Comparison of ENCODE assay signal across 19 cellular contexts in the genomic region with DNA sequence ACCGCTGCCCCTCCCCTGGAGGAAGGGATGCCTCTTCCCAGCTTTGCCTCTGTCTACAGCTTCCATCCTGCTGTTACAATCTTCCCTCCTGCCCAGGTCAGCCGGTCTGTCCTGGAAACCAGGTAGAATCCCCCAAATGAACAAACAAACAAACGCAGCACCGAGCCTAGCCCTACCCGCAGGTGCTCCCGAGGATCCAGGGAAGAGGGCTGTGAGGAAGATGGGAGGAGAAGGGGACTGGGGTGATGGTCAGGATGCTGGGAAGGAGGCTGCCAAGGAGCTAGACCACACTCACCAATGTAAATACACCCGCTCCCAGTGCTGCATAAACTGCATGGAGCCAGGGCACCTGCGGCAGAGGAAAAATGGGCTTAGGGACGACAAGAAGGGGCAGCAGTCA. TPM values are rescaled to one million over a fixed set of nuclear protein-coding genes. Genes with fewer than 3 reads are reported as not detected.
DNase-seq lines count a peak whose midpoint lies in the region; TF ChIP-seq lines count a peak whose summit lies in the region.
"Had no signal": no experiment of that assay in that cellular context is flagged by ENCODE, and none has a peak within 500 bp of the region (broad histone marks: within the 10 kb centered on the region; RNA-seq: fewer than 3 reads in every experiment).

No MANE protein-coding gene starts in this region.

- H3K4me2 ChIP-seq in Karpas-422 (ENCODE audit: low read depth, low read length, poor library complexity, severe bottlenecking): no peak overlapping the region
- H3K4me2 ChIP-seq: BLaER1 had no signal

- peak overlapping the region; percentile 51; the same call in 1 of the 2 replicates for H3K9ac ChIP-seq in Karpas-422 (ENCODE audit: low read length)
- H3K9ac ChIP-seq in endodermal cell (ENCODE audit: extremely low read depth, low read length, poor library complexity, severe bottlenecking): no peak overlapping the region
- H3K9ac ChIP-seq: BLaER1, GM23248 had no signal

- H3K27me3 ChIP-seq in Karpas-422 (ENCODE audit: low read length) (no peaks in the 10 kb centered on the region), endodermal cell (ENCODE audit: control insufficient read depth, insufficient read depth, low read length, poor library complexity, severe bottlenecking) (no peaks in the 10 kb centered on the region)
- H3K27me3 ChIP-seq: BLaER1 had no signal

- intact Hi-C loops in posterior vena cava (cut with DNase I): no loop called here

- no peaks in the 10 kb centered on the region for H3K36me3 ChIP-seq in Karpas-422 (ENCODE audit: insufficient read depth, low read length)
- H3K36me3 ChIP-seq in endodermal cell (ENCODE audit: control insufficient read depth, insufficient read depth, low read length): no peaks in the 10 kb centered on the region
- H3K36me3 ChIP-seq: BLaER1 had no signal

- H3K27me3 Mint-ChIP-seq in endodermal cell (ENCODE audit: insufficient read depth): peaks cover 17% of the 10 kb centered on the region

- H3K4me3 ChIP-seq in Karpas-422 (ENCODE audit: low read length): no peak overlapping the region
- H3K4me3 ChIP-seq in endodermal cell (ENCODE audit: low read length): no peak overlapping the region
- H3K4me3 ChIP-seq: BLaER1, GM12878, GM23248 had no signal

- H3K27ac ChIP-seq in C4-2B (peak overlapping the region; percentile 6; the same call in 1 of the 2 replicates), Karpas-422 (ENCODE audit: low read length) (peak overlapping the region; percentile 40; the same call in 1 of the 2 replicates), endodermal cell (ENCODE audit: low read depth, low read length) (no peak overlapping the region)
- H3K27ac ChIP-seq: BLaER1, GM23248 had no signal

- no peak overlapping the region for H2AFZ ChIP-seq in Karpas-422 (ENCODE audit: low read length)
- H2AFZ ChIP-seq: GM23248 had no signal

- H3K79me2 ChIP-seq in Karpas-422 (ENCODE audit: low read length): no peaks in the 10 kb centered on the region

- H3K4me1 ChIP-seq in Karpas-422 (ENCODE audit: low read length) (peaks cover 98% of the 10 kb centered on the region), endodermal cell (ENCODE audit: control insufficient read depth, insufficient read depth, low read length) (peaks cover 17% of the 10 kb centered on the region)
- H3K4me1 ChIP-seq: BLaER1 had no signal

- DNase-seq in Karpas-422: no peak
- peak; percentile 55 for DNase-seq in endodermal cell
- peak; percentile 58 for DNase-seq in posterior vena cava (ENCODE audit: low spot score)
- no peak for DNase-seq in activated CD8-positive, alpha-beta memory T cell treated with anti-CD3 and anti-CD28 coated beads, Interleukin-2, amount 50 U/mL, for 4 hours
- DNase-seq in effector CD4-positive, alpha-beta T cell: no peak
- DNase-seq in DMS153 (lab: John Stamatoyannopoulos, UW): no peak
- DNase-seq: AML-193; Calu3; CD4-positive, alpha-beta T cell; DMS 273 treated with DMSO at 0.1 percent for 48 hours; DMS79; GM23248; H7 had no signal

- H3K4me3 Mint-ChIP-seq in endodermal cell: no peak overlapping the region
- H3K4me3 Mint-ChIP-seq: CD4-positive, alpha-beta T cell; IgD-negative memory B cell had no signal

- H3K9me2 ChIP-seq in Karpas-422 (replicated peaks; ENCODE audit: insufficient read depth, low read length): no peaks in the 10 kb centered on the region

- 91 to 94% methylated on average over 7 to 9 of the region's 9 CpGs for WGBS in endodermal cell (ENCODE audit: insufficient coverage in 1 of 2, insufficient read length in 1 of 2), 2 experiments

- TF ChIP-seq CTCF in C4-2B (conservative IDR thresholded peaks at IDR 0.05) (no peak), endodermal cell (conservative IDR thresholded peaks at IDR 0.05) (no peak)

- no peaks in the 10 kb centered on the region for H3K36me3 Mint-ChIP-seq in endodermal cell (ENCODE audit: low read depth)

- H3K27ac Mint-ChIP-seq in endodermal cell: no peak overlapping the region
- H3K27ac Mint-ChIP-seq: CD4-positive, alpha-beta T cell; IgD-negative memory B cell had no signal

- no peaks in the 10 kb centered on the region for H3K9me3 Mint-ChIP-seq in endodermal cell
- H3K9me3 Mint-ChIP-seq: CD4-positive, alpha-beta T cell; IgD-negative memory B cell had no signal

- H3K9me3 ChIP-seq in Karpas-422 (ENCODE audit: low read length) (no peaks in the 10 kb centered on the region), endodermal cell (ENCODE audit: control insufficient read depth, low read length) (no peaks in the 10 kb centered on the region)
- H3K9me3 ChIP-seq: BLaER1 had no signal

- peaks cover 44% of the 10 kb centered on the region for H3K4me1 Mint-ChIP-seq in endodermal cell
- H3K4me1 Mint-ChIP-seq: IgD-negative memory B cell had no signal

- no peaks in the 10 kb centered on the region for H4K20me1 ChIP-seq in Karpas-422 (ENCODE audit: insufficient read depth, low read depth, low read length)
- H4K20me1 ChIP-seq: BLaER1 had no signal

RNA-seq across cellular contexts. Expression of gene FAIM2, which starts 16.6 kb away (rescaled TPM):
- 27.4 and 49.8 TPM in 2 replicates for total RNA-seq in Karpas-422 (2014; rRNA removed; shearing (Covaris generic); ENCODE audit: low replicate concordance)
- total RNA-seq in endodermal cell (not detected), posterior vena cava (1 to 10 TPM; 1.8 to 2.5 TPM)
- polyA plus RNA-seq in endodermal cell (2013, experiment 1 of 2): 4.4 TPM
- 3.2 TPM for polyA plus RNA-seq in endodermal cell (2013, experiment 2 of 2)
- total RNA-seq: A673; Calu3; CD4-positive, alpha-beta T cell; G401; GM12878; H7 had no signal
- polyA plus RNA-seq: GM12878, IgD-negative memory B cell had no signal

RNA-seq across cellular contexts. Expression of gene BCDIN3D, which starts 44.2 kb away (rescaled TPM):
- total RNA-seq in Karpas-422 (2014; rRNA removed; shearing (Covaris generic); ENCODE audit: low replicate concordance): 5.8 and 10.2 TPM in 2 replicates
- total RNA-seq in endodermal cell (1 to 10 TPM; 2.8 to 3.8 TPM), posterior vena cava (1 to 10 TPM; 2.5 to 4.0 TPM)
- polyA plus RNA-seq in endodermal cell (2013, experiment 1 of 2): 4.8 TPM
- polyA plus RNA-seq in endodermal cell (2013, experiment 2 of 2): 5.1 TPM

RNA-seq across cellular contexts. Expression of gene NCKAP5L, which starts 58.9 kb away (rescaled TPM):
- 17.3 and 25.2 TPM in 2 replicates for total RNA-seq in Karpas-422 (2014; rRNA removed; shearing (Covaris generic); ENCODE audit: low replicate concordance)
- total RNA-seq in endodermal cell: 10 to 100 TPM; 21.2 to 24.1 TPM
- 28.0 TPM for polyA plus RNA-seq in endodermal cell (2013, experiment 1 of 2)
- polyA plus RNA-seq in endodermal cell (2013, experiment 2 of 2): 25.4 TPM
- 10 to 100 TPM; 16.2 to 22.4 TPM for total RNA-seq in posterior vena cava

Comparison
In these comparisons a context has a peak if more than half of its experiments do, and no peak if none do; other contexts are left out.
1. DNase-seq: peak in endodermal cell (single experiment) and posterior vena cava (single experiment); none in Karpas-422 (single experiment), activated CD8-positive, alpha-beta memory T cell treated with anti-CD3 and anti-CD28 coated beads, Interleukin-2, amount 50 U/mL, for 4 hours (single experiment), effector CD4-positive, alpha-beta T cell (single experiment) and DMS153 (single experiment).